ENCODE assay signal across 6 cellular contexts in the genomic region with DNA sequence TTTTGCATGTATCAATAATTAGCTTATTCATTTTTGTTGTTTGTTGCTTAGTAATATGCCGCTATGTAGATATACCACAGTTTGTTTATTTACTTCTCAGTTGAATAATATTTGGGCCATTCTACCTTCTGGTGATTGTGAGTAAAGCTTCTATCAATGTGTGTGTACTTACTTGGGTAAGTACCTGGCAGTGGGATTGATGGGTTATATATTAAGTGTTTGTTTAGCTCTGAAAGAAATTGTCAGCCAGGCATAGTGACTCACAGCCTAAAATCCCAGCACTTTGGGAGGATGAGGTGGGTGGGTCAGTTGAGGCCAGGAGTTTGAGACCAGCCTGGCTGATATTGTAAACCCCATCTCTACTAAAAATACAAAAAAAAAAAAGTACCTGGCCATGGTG.
"Had no signal": no experiment of that assay in that cellular context is flagged by ENCODE, and none has a peak within 500 bp of the region (broad histone marks: within the 10 kb centered on the region; RNA-seq: fewer than 3 reads in every experiment).

No MANE protein-coding gene starts in this region.

- H2AFZ ChIP-seq: GM23338 had no signal

- H3K4me2 ChIP-seq: GM23338, KMS-11 had no signal

- H3K9ac ChIP-seq: KMS-11 had no signal

- ATAC-seq: GM23338, K562 had no signal

- H3K27ac ChIP-seq: KMS-11 had no signal

- DNase-seq: H9, HCEC 1CT, IMR-90 had no signal

- H3K4me3 ChIP-seq: GM23338, K562 had no signal
